ENCODE assay signal across 8 cellular contexts in genomic region chr6:31401403-31401802, GRCh38. TPM values are rescaled to one million over a fixed set of nuclear protein-coding genes. Genes with fewer than 3 reads are reported as not detected.
DNase-seq lines count a peak whose midpoint lies in the region; ATAC-seq and TF ChIP-seq lines count a peak whose summit lies in the region.

No MANE protein-coding gene starts in this region.

- ATAC-seq in GM18498 (IDR thresholded peaks at IDR 0.05; ENCODE audit: unreplicated experiment) (no peak), GM21723 (IDR thresholded peaks at IDR 0.05; ENCODE audit: unreplicated experiment) (no peak), HG03196 (IDR thresholded peaks at IDR 0.05; ENCODE audit: unreplicated experiment) (no peak), GM18519 (IDR thresholded peaks at IDR 0.05; ENCODE audit: low FRiP score, unreplicated experiment) (no peak)

- H3K4me3 ChIP-seq in fibroblast of the aortic adventitia (ENCODE audit: low read depth, low read length), result peak overlapping the region; percentile 90

- peak; percentile 65 for DNase-seq in HK-2 (ENCODE audit: unreplicated experiment)
- DNase-seq in T1000 (lab: John Stamatoyannopoulos, UW), result peak; percentile 38
- peak; percentile 87 for DNase-seq in fibroblast of the aortic adventitia (ENCODE audit: low read depth)
- DNase-seq in pulmonary artery endothelial cell (ENCODE audit: low read depth, low spot score), result peak; percentile 32

- no peak for TF ChIP-seq CTCF in fibroblast of the aortic adventitia (IDR thresholded peaks at IDR 0.05; ENCODE audit: insufficient read depth, low read length)

RNA-seq across cellular contexts. Expression of gene MICA, which starts 2.0 kb away (rescaled TPM):
- total RNA-seq in fibroblast of the aortic adventitia (ENCODE audit: low replicate concordance), result 12.7 and 13.3 TPM in 2 replicates
- 52.4 and 72.9 TPM in 2 replicates for total RNA-seq in pulmonary artery endothelial cell

RNA-seq across cellular contexts. Expression of gene HLA-B, which starts 44.4 kb away (rescaled TPM):
- total RNA-seq in fibroblast of the aortic adventitia (ENCODE audit: low replicate concordance) (52.0 and 84.2 TPM in 2 replicates), pulmonary artery endothelial cell (180 and 538 TPM in 2 replicates)

Comparison
In these comparisons a context has a peak if more than half of its experiments do, and no peak if none do; other contexts are left out.
1. DNase-seq: peak in every context shown above with its lines; median percentile 87 in fibroblast of the aortic adventitia; 65 in HK-2; 38 in T1000; 32 in pulmonary artery endothelial cell.